Comparison of ENCODE assay signal across 22 cellular contexts in genomic region chr22:23553438-23553837, GRCh38. TPM values are rescaled to one million over a fixed set of nuclear protein-coding genes. Genes with fewer than 3 reads are reported as not detected.
"Had no signal": no experiment of that assay in that cellular context is flagged by ENCODE, and none has a peak within 500 bp of the region (broad histone marks: within the 10 kb centered on the region; RNA-seq: fewer than 3 reads in every experiment).

No MANE protein-coding gene starts in this region.

- H3K9me3 Mint-ChIP-seq: natural killer cell treated with Interleukin-12 subunit alpha and Interleukin-12 subunit beta and Interleukin-15 and Interleukin-18, amount 100 ng/mL, for 72 hours; type B pancreatic cell had no signal

- H3K36me3 ChIP-seq: gastrocnemius medialis, heart right ventricle, sigmoid colon, thyroid gland, vagina had no signal

- H3K27ac ChIP-seq: dorsolateral prefrontal cortex, gastrocnemius medialis, heart right ventricle, sigmoid colon, skin epidermis, thyroid gland, vagina had no signal

- H3K36me3 Mint-ChIP-seq: natural killer cell treated with Interleukin-12 subunit alpha and Interleukin-12 subunit beta and Interleukin-15 and Interleukin-18, amount 100 ng/mL, for 72 hours; type B pancreatic cell had no signal

- DNase-seq: cortex of kidney; effector CD8-positive, alpha-beta T cell; gastrocnemius medialis; heart right ventricle; islet precursor cell; left ventricle myocardium superior; mesenchymal stem cell; midbrain; stimulated activated CD4-positive, alpha-beta T cell treated with anti-CD3 and anti-CD28 coated beads, Interleukin-12 subunit alpha, Interleukin-12 subunit beta, amount 100 ng/mL, for 4 hours; stimulated activated naive CD4-positive, alpha-beta T cell treated with Interleukin-2 at 50 U/mL for 16 hours; thyroid gland had no signal

- H3K27ac Mint-ChIP-seq: natural killer cell treated with Interleukin-12 subunit alpha and Interleukin-12 subunit beta and Interleukin-15 and Interleukin-18, amount 100 ng/mL, for 72 hours; type B pancreatic cell had no signal

- H3K27me3 ChIP-seq: thyroid gland, vagina had no signal

- H3K9me3 ChIP-seq: gastrocnemius medialis, sigmoid colon, thyroid gland, vagina had no signal

- H3K4me3 Mint-ChIP-seq: natural killer cell treated with Interleukin-12 subunit alpha and Interleukin-12 subunit beta and Interleukin-15 and Interleukin-18, amount 100 ng/mL, for 72 hours; type B pancreatic cell had no signal

- ATAC-seq: esophagus mucosa; gastrocnemius medialis; heart right ventricle; left ventricle myocardium superior; natural killer cell treated with Interleukin-12 subunit alpha and Interleukin-12 subunit beta and Interleukin-15 and Interleukin-18, amount 100 ng/mL, for 72 hours had no signal

- H3K4me3 ChIP-seq: dorsolateral prefrontal cortex, gastrocnemius medialis, heart right ventricle, lung, sigmoid colon, skin epidermis, thyroid gland, vagina had no signal

- H3K4me1 ChIP-seq: gastrocnemius medialis, heart right ventricle, sigmoid colon, vagina had no signal

RNA-seq across cellular contexts. Expression of gene IGLL1, which starts 26.7 kb away (rescaled TPM):
- total RNA-seq: esophagus mucosa; fibroblast of lung; gastrocnemius medialis; heart right ventricle; left ventricle myocardium superior; natural killer cell treated with Interleukin-12 subunit alpha and Interleukin-12 subunit beta and Interleukin-15 and Interleukin-18, amount 100 ng/mL, for 72 hours; omental fat pad; pulmonary artery endothelial cell; sigmoid colon; thyroid gland; vagina had no signal
- polyA plus RNA-seq: fibroblast of lung, heart right ventricle, sigmoid colon had no signal
